Comparison of ENCODE assay signal across 8 cellular contexts in the genomic region with DNA sequence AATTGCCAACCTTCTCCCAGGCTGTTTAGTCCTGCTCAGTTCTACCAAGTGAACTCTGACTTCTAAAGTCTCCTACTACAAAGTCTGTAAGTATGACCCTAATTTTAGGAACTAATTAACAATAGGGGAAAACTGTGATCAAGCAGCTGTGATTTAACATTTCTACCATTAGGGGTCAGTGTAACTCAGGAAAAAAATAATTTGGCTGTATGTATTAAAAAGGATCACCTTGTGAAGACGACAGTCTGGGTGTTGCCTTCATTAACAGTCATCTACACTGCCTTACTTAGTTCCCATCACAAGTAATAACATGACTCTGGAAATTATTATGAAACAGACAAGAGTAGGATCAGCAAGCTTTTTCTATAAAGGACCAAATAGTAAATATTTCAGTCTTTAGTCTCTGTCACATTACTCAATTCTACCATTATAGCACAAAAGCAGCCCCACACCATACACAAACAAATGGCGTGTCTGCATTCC. TPM values are rescaled to one million over a fixed set of nuclear protein-coding genes. Genes with fewer than 3 reads are reported as not detected.
DNase-seq lines count a peak whose midpoint lies in the region; ATAC-seq and TF ChIP-seq lines count a peak whose summit lies in the region.

No MANE protein-coding gene starts in this region.

- H3K9me3 Mint-ChIP-seq in progenitor cell of endocrine pancreas (ENCODE audit: low read depth) = no peaks in the 10 kb centered on the region

- TF ChIP-seq POLR2A in erythroblast (IDR thresholded peaks at IDR 0.05; ENCODE audit: low read length) = no peak

- TF ChIP-seq CTCF in progenitor cell of endocrine pancreas (IDR thresholded peaks at IDR 0.05; ENCODE audit: unreplicated experiment) = peak; percentile 83

- no peaks in the 10 kb centered on the region for H3K36me3 Mint-ChIP-seq in progenitor cell of endocrine pancreas (ENCODE audit: insufficient read depth)

- H3K4me1 Mint-ChIP-seq in progenitor cell of endocrine pancreas (ENCODE audit: low read depth) = peaks cover 9% of the 10 kb centered on the region

- no peak for ATAC-seq in HG02852 (IDR thresholded peaks at IDR 0.05; ENCODE audit: unreplicated experiment)

- H3K4me3 Mint-ChIP-seq in progenitor cell of endocrine pancreas (ENCODE audit: low read depth) = no peak overlapping the region

- H3K27me3 Mint-ChIP-seq in progenitor cell of endocrine pancreas = peaks cover 3% of the 10 kb centered on the region

- no peak overlapping the region for H3K27ac Mint-ChIP-seq in progenitor cell of endocrine pancreas

- DNase-seq in DMS53 (lab: John Stamatoyannopoulos, UW) (peak; percentile 50), Kasumi-1 (lab: John Stamatoyannopoulos, UW) (peak; percentile 62 to 76), OCI-M1 (lab: John Stamatoyannopoulos, UW) (peak; percentile 84), erythroblast (lab: John Stamatoyannopoulos, UW) (peak; percentile 59 to 74), progenitor cell of endocrine pancreas (ENCODE audit: low spot score, unreplicated experiment) (no peak), islet precursor cell (no peak)
- DNase-seq in stimulated activated CD4-positive, alpha-beta T cell treated with anti-CD3 and anti-CD28 coated beads, Interleukin-4, amount 100 ng/mL, for 24 hours = no peak

RNA-seq across cellular contexts. Expression of gene NPHP3, which starts 4.2 kb away (rescaled TPM):
- 22.2 and 24.8 TPM in 2 replicates for total RNA-seq in progenitor cell of endocrine pancreas

Comparison
In these comparisons a context has a peak if more than half of its experiments do, and no peak if none do; other contexts are left out.
1. DNase-seq: peak in DMS53 (single experiment), Kasumi-1 (2 of 2), OCI-M1 (single experiment) and erythroblast (2 of 2); none in progenitor cell of endocrine pancreas (single experiment), stimulated activated CD4-positive, alpha-beta T cell treated with anti-CD3 and anti-CD28 coated beads, Interleukin-4, amount 100 ng/mL, for 24 hours (single experiment) and islet precursor cell (single experiment).